In the genomic region with DNA sequence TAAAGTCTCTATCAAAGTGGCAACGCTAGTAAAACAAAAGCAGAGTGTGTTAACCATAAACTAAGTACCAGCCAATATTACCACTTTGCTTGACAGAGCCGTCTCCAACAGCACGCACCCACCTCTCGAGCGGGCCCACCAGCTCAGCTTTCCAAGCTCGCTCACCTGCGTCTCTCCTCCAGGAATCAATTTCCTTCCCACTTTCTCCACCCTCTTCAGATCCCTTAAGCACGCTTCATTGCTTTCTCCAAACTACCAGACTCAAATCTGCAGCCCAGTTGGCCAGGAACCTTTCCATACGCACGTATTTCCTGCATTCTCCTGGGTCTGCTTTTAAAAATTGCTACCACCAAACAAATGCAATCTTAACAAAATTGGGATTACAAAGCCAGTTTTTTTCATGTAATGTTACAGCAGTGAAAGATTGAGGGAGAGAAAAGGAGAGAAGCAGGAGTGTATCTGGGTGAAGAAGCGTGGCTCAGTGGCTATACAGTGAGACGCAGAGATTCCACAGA, we compare ENCODE assay signal across 1 cellular context.
TF ChIP-seq lines count a peak whose summit lies in the region.

No MANE protein-coding gene starts in this region.

TF ChIP-seq in HepG2, 621 proteins besides CTCF, POLR2A, EP300 and RAD21 (continued from another document):
- TF ChIP-seq, protein P1, sequence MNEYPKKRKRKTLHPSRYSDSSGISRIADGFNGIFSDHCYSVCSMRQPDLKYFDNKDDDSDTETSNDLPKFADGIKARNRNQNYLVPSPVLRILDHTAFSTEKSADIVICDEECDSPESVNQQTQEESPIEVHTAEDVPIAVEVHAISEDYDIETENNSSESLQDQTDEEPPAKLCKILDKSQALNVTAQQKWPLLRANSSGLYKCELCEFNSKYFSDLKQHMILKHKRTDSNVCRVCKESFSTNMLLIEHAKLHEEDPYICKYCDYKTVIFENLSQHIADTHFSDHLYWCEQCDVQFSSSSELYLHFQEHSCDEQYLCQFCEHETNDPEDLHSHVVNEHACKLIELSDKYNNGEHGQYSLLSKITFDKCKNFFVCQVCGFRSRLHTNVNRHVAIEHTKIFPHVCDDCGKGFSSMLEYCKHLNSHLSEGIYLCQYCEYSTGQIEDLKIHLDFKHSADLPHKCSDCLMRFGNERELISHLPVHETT (CRISPR knock-in tag; conservative IDR thresholded peaks at IDR 0.05), result no peak
- TF ChIP-seq HIVEP1 (CRISPR knock-in tag; IDR thresholded peaks at IDR 0.05), result no peak
- no peak for TF ChIP-seq ZNF749 (CRISPR knock-in tag; IDR thresholded peaks at IDR 0.05; ENCODE audit: borderline replicate concordance)
